In the genomic region with DNA sequence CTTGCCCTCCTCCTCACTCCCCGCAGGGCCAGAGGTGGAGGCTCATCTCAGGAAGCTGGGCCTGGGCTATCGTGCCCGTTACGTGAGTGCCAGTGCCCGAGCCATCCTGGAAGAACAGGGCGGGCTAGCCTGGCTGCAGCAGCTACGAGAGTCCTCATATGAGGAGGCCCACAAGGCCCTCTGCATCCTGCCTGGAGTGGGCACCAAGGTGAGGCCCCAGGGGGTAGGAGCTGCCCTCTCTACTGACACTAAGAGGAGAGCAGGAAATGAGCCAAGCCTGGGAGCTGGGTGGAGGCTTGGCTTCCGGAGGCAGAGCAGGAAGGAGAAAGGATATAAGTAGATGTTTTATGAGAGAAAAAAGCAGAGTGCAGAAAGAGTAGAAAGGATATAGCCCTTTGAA, we compare ENCODE assay signal across 14 cellular contexts. TPM values are rescaled to one million over a fixed set of nuclear protein-coding genes. Genes with fewer than 3 reads are reported as not detected.
DNase-seq lines count a peak whose midpoint lies in the region; ATAC-seq and TF ChIP-seq lines count a peak whose summit lies in the region.
"Had no signal": no experiment of that assay in that cellular context is flagged by ENCODE, and none has a peak within 500 bp of the region (broad histone marks: within the 10 kb centered on the region; RNA-seq: fewer than 3 reads in every experiment).

No MANE protein-coding gene starts in this region.

- ATAC-seq in T-cell (replicated peaks in 1 of 4), result no peak
- ATAC-seq in GM18511 (IDR thresholded peaks at IDR 0.05; ENCODE audit: unreplicated experiment), result no peak
- ATAC-seq: pancreas had no signal

- no peaks in the 10 kb centered on the region for H3K9me3 ChIP-seq in esophagus squamous epithelium
- H3K9me3 ChIP-seq in tibial artery, result no peaks in the 10 kb centered on the region
- H3K9me3 ChIP-seq: pancreas had no signal

- no peak overlapping the region for H3K27ac Mint-ChIP-seq in activated naive CD8-positive, alpha-beta T cell
- H3K27ac Mint-ChIP-seq in activated naive CD8-positive, alpha-beta T cell treated with anti-CD3 and anti-CD28 coated beads for 36 hours, result no peak overlapping the region
- H3K27ac Mint-ChIP-seq in T-cell, result peak overlapping the region; percentile 77 to 82

- TF ChIP-seq CTCF in esophagus squamous epithelium (IDR thresholded peaks at IDR 0.05), result no peak
- TF ChIP-seq CTCF in tibial artery (IDR thresholded peaks at IDR 0.05), result no peak

- CTCF ChIA-PET in T-cell (lab: Charles Lee), result interaction anchor here (0.5 to 0.6 kb wide), 2 partner anchors 10 to 474 kb away, joined by 3 read pairs; no protein-coding TSS in a partner anchor

- peaks cover 16 to 81% (median 20%) of the 10 kb centered on the region in 3 donors for H3K36me3 ChIP-seq in esophagus squamous epithelium
- peaks cover 27 to 81% (median 55%) of the 10 kb centered on the region in 3 donors for H3K36me3 ChIP-seq in tibial artery

- intact Hi-C loops in esophagus squamous epithelium (cut with DNase I), result no loop called here
- intact Hi-C loops in tibial artery (cut with DNase I; ENCODE audit: low total_unique reads), result no loop called here

- H3K27me3 ChIP-seq in esophagus squamous epithelium, result no peaks in the 10 kb centered on the region
- no peaks in the 10 kb centered on the region for H3K27me3 ChIP-seq in tibial artery
- H3K27me3 ChIP-seq: hepatocyte, pancreas had no signal

- no peak overlapping the region for H3K4me3 ChIP-seq in esophagus squamous epithelium
- no peak overlapping the region for H3K4me3 ChIP-seq in tibial artery
- H3K4me3 ChIP-seq: hepatocyte, lung, pancreas, PC-9 had no signal

- WGBS in esophagus squamous epithelium, 2 donors, result 22 to 71% methylated on average over 1 to 6 of the region's 8 CpGs

- POLR2A ChIA-PET in T-cell (lab: Charles Lee), result no interaction called here

- H3K4me1 ChIP-seq in esophagus squamous epithelium (peaks cover 9 to 40% (median 22%) of the 10 kb centered on the region in 3 donors), tibial artery (peaks cover 0 to 20% (median 19%) of the 10 kb centered on the region in 4 donors)

- H3K4me1 Mint-ChIP-seq in activated naive CD8-positive, alpha-beta T cell (ENCODE audit: low read depth), result peaks cover 39% of the 10 kb centered on the region
- peaks cover 22% of the 10 kb centered on the region for H3K4me1 Mint-ChIP-seq in activated naive CD8-positive, alpha-beta T cell treated with anti-CD3 and anti-CD28 coated beads for 36 hours
- H3K4me1 Mint-ChIP-seq in T-cell, result peaks cover 41 to 44% (median 43%) of the 10 kb centered on the region in 3 donors

- peak overlapping the region in 3 of 4 donors; percentile 42 to 57 (median 51) for H3K27ac ChIP-seq in esophagus squamous epithelium
- H3K27ac ChIP-seq in tibial artery, result peak overlapping the region; percentile 9 to 10
- H3K27ac ChIP-seq: hepatocyte, pancreas, PC-9 had no signal

- no peaks in the 10 kb centered on the region for H3K9me3 Mint-ChIP-seq in activated naive CD8-positive, alpha-beta T cell (ENCODE audit: low read depth)
- no peaks in the 10 kb centered on the region for H3K9me3 Mint-ChIP-seq in activated naive CD8-positive, alpha-beta T cell treated with anti-CD3 and anti-CD28 coated beads for 36 hours
- H3K9me3 Mint-ChIP-seq in T-cell, result no peaks in the 10 kb centered on the region

- H3K27me3 Mint-ChIP-seq in activated naive CD8-positive, alpha-beta T cell, result no peaks in the 10 kb centered on the region
- no peaks in the 10 kb centered on the region for H3K27me3 Mint-ChIP-seq in activated naive CD8-positive, alpha-beta T cell treated with anti-CD3 and anti-CD28 coated beads for 36 hours
- no peaks in the 10 kb centered on the region for H3K27me3 Mint-ChIP-seq in T-cell

- DNase-seq in activated naive CD8-positive, alpha-beta T cell treated with anti-CD3 and anti-CD28 coated beads for 36 hours, result no peak
- DNase-seq in T-cell (no peak), esophagus squamous epithelium (lab: John Stamatoyannopoulos, UW) (no peak), tibial artery (no peak), D341Med (ENCODE audit: low spot score) (no peak), activated T-cell treated with anti-CD3 and anti-CD28 coated beads for 4 hours (no peak)
- DNase-seq: NCI-H2227 treated with DMSO at 0.1 percent for 48 hours, pancreas, PC-9, T-helper 9 cell had no signal

- H3K36me3 Mint-ChIP-seq in activated naive CD8-positive, alpha-beta T cell, result peaks cover 11% of the 10 kb centered on the region
- peaks cover 52% of the 10 kb centered on the region for H3K36me3 Mint-ChIP-seq in activated naive CD8-positive, alpha-beta T cell treated with anti-CD3 and anti-CD28 coated beads for 36 hours
- peaks cover 40% of the 10 kb centered on the region for H3K36me3 Mint-ChIP-seq in T-cell

- peak overlapping the region; percentile 25 for H3K4me3 Mint-ChIP-seq in activated naive CD8-positive, alpha-beta T cell
- no peak overlapping the region for H3K4me3 Mint-ChIP-seq in activated naive CD8-positive, alpha-beta T cell treated with anti-CD3 and anti-CD28 coated beads for 36 hours
- H3K4me3 Mint-ChIP-seq in T-cell, result peak overlapping the region in 1 of 3 donors; percentile 66

- TF ChIP-seq POLR2A in esophagus squamous epithelium (IDR thresholded peaks at IDR 0.05), result no peak

RNA-seq across cellular contexts. Expression of a gene that starts 4.9 kb away (rescaled TPM):
- total RNA-seq in activated naive CD8-positive, alpha-beta T cell treated with anti-CD3 and anti-CD28 coated beads for 36 hours, result 10 to 100 TPM; 27.0 to 30.0 TPM
- 10 to 100 TPM; 18.3 to 41.3 (median 38.1) TPM for total RNA-seq in T-cell
- 10 to 100 TPM in 2 of 4 donors, 1 to 10 TPM in 2; 9.5 to 20.6 (median 10.5) TPM for total RNA-seq in esophagus squamous epithelium

RNA-seq across cellular contexts. Expression of a gene that starts 15.1 kb away (rescaled TPM):
- 10 to 100 TPM; 24.8 to 25.7 TPM for total RNA-seq in activated naive CD8-positive, alpha-beta T cell treated with anti-CD3 and anti-CD28 coated beads for 36 hours
- 1 to 10 TPM; 1.1 to 1.7 (median 1.3) TPM for total RNA-seq in T-cell
- total RNA-seq in esophagus squamous epithelium, result 10 to 100 TPM in 2 of 4 donors, 1 to 10 TPM in 2; 2.9 to 19.6 (median 7.6) TPM

RNA-seq across cellular contexts. Expression of a gene that starts 23.1 kb away (rescaled TPM):
- 10 to 100 TPM; 39.4 to 40.1 TPM for total RNA-seq in activated naive CD8-positive, alpha-beta T cell treated with anti-CD3 and anti-CD28 coated beads for 36 hours
- total RNA-seq in T-cell, result 10 to 100 TPM; 28.6 to 46.3 (median 39.0) TPM
- total RNA-seq in esophagus squamous epithelium, result 10 to 100 TPM in 3 of 4 donors, 1 to 10 TPM in 1; 9.8 to 18.3 (median 15.4) TPM

RNA-seq across cellular contexts. Expression of a gene that starts 37.6 kb away (rescaled TPM):
- total RNA-seq in activated naive CD8-positive, alpha-beta T cell treated with anti-CD3 and anti-CD28 coated beads for 36 hours, result 10 to 100 TPM; 49.5 to 50.8 TPM
- total RNA-seq in T-cell (10 to 100 TPM; 29.1 to 46.5 (median 41.1) TPM), esophagus squamous epithelium (10 to 100 TPM; 34.7 to 54.4 (median 44.8) TPM)

RNA-seq across cellular contexts. Expression of a gene that starts 38.2 kb away (rescaled TPM):
- 100 to 1,000 TPM; 251 to 253 TPM for total RNA-seq in activated naive CD8-positive, alpha-beta T cell treated with anti-CD3 and anti-CD28 coated beads for 36 hours
- 100 to 1,000 TPM; 144 to 160 (median 147) TPM for total RNA-seq in T-cell
- total RNA-seq in esophagus squamous epithelium, result 100 to 1,000 TPM; 125 to 244 (median 167) TPM

Comparison
In these comparisons a context has a peak if more than half of its experiments do, and no peak if none do; other contexts are left out.
1. H3K27ac Mint-ChIP-seq: peak in T-cell (2 of 2); none in activated naive CD8-positive, alpha-beta T cell (single experiment) and activated naive CD8-positive, alpha-beta T cell treated with anti-CD3 and anti-CD28 coated beads for 36 hours (single experiment).